In the genomic region with DNA sequence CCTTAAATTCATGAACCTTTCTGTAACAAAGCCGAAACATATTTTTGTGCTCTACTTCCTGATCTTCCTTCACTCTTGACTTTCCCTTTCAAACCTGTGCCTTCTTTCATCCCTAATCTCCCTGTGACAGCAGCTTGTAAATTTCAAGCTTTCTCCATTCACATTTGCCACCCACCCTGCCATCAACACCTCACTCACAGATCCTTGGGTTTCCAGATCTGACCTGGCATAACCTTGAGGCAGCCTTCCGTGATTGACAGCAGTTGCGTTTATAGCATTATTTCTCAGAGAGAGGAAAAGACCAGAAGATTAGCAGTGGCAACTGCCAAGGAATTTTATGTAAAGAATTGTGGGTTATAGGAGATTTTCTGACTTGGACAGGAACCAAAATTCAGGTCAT, we compare ENCODE assay signal across 2 cellular contexts.
TF ChIP-seq lines count a peak whose summit lies in the region.

No MANE protein-coding gene starts in this region.

TF ChIP-seq in GM23338, 12 proteins besides CTCF, POLR2A, EP300 and RAD21 (continued from another document):
- TF ChIP-seq, protein P1, sequence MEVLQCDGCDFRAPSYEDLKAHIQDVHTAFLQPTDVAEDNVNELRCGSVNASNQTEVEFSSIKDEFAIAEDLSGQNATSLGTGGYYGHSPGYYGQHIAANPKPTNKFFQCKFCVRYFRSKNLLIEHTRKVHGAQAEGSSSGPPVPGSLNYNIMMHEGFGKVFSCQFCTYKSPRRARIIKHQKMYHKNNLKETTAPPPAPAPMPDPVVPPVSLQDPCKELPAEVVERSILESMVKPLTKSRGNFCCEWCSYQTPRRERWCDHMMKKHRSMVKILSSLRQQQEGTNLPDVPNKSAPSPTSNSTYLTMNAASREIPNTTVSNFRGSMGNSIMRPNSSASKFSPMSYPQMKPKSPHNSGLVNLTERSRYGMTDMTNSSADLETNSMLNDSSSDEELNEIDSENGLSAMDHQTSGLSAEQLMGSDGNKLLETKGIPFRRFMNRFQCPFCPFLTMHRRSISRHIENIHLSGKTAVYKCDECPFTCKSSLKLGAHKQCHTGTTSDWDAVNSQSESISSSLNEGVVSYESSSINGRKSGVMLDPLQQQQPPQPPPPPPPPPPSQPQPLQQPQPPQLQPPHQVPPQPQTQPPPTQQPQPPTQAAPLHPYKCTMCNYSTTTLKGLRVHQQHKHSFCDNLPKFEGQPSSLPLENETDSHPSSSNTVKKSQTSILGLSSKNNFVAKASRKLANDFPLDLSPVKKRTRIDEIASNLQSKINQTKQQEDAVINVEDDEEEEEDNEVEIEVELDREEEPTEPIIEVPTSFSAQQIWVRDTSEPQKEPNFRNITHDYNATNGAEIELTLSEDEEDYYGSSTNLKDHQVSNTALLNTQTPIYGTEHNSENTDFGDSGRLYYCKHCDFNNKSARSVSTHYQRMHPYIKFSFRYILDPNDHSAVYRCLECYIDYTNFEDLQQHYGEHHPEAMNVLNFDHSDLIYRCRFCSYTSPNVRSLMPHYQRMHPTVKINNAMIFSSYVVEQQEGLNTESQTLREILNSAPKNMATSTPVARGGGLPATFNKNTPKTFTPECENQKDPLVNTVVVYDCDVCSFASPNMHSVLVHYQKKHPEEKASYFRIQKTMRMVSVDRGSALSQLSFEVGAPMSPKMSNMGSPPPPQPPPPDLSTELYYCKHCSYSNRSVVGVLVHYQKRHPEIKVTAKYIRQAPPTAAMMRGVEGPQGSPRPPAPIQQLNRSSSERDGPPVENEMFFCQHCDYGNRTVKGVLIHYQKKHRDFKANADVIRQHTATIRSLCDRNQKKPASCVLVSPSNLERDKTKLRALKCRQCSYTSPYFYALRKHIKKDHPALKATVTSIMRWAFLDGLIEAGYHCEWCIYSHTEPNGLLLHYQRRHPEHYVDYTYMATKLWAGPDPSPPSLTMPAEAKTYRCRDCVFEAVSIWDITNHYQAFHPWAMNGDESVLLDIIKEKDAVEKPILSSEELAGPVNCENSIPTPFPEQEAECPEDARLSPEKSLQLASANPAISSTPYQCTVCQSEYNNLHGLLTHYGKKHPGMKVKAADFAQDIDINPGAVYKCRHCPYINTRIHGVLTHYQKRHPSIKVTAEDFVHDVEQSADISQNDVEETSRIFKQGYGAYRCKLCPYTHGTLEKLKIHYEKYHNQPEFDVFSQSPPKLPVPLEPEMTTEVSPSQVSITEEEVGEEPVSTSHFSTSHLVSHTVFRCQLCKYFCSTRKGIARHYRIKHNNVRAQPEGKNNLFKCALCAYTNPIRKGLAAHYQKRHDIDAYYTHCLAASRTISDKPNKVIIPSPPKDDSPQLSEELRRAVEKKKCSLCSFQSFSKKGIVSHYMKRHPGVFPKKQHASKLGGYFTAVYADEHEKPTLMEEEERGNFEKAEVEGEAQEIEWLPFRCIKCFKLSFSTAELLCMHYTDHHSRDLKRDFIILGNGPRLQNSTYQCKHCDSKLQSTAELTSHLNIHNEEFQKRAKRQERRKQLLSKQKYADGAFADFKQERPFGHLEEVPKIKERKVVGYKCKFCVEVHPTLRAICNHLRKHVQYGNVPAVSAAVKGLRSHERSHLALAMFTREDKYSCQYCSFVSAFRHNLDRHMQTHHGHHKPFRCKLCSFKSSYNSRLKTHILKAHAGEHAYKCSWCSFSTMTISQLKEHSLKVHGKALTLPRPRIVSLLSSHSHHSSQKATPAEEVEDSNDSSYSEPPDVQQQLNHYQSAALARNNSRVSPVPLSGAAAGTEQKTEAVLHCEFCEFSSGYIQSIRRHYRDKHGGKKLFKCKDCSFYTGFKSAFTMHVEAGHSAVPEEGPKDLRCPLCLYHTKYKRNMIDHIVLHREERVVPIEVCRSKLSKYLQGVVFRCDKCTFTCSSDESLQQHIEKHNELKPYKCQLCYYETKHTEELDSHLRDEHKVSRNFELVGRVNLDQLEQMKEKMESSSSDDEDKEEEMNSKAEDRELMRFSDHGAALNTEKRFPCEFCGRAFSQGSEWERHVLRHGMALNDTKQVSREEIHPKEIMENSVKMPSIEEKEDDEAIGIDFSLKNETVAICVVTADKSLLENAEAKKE (CRISPR knock-in tag; IDR thresholded peaks at IDR 0.05) = no peak
- TF ChIP-seq, protein P2, sequence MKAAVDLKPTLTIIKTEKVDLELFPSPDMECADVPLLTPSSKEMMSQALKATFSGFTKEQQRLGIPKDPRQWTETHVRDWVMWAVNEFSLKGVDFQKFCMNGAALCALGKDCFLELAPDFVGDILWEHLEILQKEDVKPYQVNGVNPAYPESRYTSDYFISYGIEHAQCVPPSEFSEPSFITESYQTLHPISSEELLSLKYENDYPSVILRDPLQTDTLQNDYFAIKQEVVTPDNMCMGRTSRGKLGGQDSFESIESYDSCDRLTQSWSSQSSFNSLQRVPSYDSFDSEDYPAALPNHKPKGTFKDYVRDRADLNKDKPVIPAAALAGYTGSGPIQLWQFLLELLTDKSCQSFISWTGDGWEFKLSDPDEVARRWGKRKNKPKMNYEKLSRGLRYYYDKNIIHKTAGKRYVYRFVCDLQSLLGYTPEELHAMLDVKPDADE (IDR thresholded peaks at IDR 0.05) = no peak
- TF ChIP-seq, protein P3, sequence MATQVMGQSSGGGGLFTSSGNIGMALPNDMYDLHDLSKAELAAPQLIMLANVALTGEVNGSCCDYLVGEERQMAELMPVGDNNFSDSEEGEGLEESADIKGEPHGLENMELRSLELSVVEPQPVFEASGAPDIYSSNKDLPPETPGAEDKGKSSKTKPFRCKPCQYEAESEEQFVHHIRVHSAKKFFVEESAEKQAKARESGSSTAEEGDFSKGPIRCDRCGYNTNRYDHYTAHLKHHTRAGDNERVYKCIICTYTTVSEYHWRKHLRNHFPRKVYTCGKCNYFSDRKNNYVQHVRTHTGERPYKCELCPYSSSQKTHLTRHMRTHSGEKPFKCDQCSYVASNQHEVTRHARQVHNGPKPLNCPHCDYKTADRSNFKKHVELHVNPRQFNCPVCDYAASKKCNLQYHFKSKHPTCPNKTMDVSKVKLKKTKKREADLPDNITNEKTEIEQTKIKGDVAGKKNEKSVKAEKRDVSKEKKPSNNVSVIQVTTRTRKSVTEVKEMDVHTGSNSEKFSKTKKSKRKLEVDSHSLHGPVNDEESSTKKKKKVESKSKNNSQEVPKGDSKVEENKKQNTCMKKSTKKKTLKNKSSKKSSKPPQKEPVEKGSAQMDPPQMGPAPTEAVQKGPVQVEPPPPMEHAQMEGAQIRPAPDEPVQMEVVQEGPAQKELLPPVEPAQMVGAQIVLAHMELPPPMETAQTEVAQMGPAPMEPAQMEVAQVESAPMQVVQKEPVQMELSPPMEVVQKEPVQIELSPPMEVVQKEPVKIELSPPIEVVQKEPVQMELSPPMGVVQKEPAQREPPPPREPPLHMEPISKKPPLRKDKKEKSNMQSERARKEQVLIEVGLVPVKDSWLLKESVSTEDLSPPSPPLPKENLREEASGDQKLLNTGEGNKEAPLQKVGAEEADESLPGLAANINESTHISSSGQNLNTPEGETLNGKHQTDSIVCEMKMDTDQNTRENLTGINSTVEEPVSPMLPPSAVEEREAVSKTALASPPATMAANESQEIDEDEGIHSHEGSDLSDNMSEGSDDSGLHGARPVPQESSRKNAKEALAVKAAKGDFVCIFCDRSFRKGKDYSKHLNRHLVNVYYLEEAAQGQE (IDR thresholded peaks at IDR 0.05; ENCODE audit: unreplicated experiment) = no peak
- TF ChIP-seq ZNF114 (CRISPR knock-in tag; IDR thresholded peaks at IDR 0.05) = no peak

TF ChIP-seq in WTC11, 78 proteins besides CTCF, POLR2A, EP300 and RAD21 (continued from another document):
- TF ChIP-seq, protein P4, sequence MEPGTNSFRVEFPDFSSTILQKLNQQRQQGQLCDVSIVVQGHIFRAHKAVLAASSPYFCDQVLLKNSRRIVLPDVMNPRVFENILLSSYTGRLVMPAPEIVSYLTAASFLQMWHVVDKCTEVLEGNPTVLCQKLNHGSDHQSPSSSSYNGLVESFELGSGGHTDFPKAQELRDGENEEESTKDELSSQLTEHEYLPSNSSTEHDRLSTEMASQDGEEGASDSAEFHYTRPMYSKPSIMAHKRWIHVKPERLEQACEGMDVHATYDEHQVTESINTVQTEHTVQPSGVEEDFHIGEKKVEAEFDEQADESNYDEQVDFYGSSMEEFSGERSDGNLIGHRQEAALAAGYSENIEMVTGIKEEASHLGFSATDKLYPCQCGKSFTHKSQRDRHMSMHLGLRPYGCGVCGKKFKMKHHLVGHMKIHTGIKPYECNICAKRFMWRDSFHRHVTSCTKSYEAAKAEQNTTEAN (CRISPR knock-in tag; IDR thresholded peaks at IDR 0.05) = no peak
- TF ChIP-seq JAZF1 (CRISPR knock-in tag; IDR thresholded peaks at IDR 0.05) (no peak), HMGA2 (CRISPR knock-in tag; IDR thresholded peaks at IDR 0.05) (no peak), GABPB1 (CRISPR knock-in tag; IDR thresholded peaks at IDR 0.05) (no peak), ZNF416 (CRISPR knock-in tag; IDR thresholded peaks at IDR 0.05) (no peak)
